ENCODE assay signal across 8 cellular contexts in the genomic region with DNA sequence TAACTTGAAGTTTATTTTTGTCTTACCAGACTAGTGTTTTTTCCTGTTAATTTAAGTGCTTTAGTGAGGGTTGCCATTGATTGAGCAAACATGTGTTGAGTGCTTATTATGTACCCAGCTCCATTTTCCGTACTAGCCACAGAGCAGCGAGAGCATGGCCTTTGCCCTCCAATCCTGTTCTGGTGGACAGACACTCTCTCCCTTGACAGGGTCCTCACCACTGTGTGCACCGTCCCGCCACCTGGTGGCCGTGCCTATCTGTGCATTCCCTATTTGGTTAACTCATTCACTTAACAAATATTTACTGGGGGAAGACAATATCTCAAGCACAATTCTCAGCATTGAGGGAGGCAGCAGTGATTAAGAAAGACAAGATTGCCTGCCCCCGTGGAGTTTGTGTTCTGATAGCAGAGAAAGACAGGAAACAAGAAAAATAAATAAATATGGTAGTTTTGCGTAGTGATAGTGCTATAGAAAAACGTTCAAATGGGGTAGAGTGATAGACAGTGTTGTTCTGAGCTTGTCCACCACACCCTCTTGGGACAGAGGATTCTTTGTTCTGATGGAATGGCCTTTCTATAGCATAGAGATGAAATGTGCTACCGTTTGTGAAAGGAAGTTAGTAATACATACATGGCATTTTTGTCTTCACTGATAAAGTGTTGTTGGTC. TPM values are rescaled to one million over a fixed set of nuclear protein-coding genes. Genes with fewer than 3 reads are reported as not detected.
A peak's percentile ranks its signal among the peaks of the same experiment; 100 is the strongest.
DNase-seq lines count a peak whose midpoint lies in the region; ATAC-seq, FAIRE-seq and TF ChIP-seq lines count a peak whose summit lies in the region.

No MANE protein-coding gene starts in this region.

- no peak overlapping the region for H2AFZ ChIP-seq in mammary epithelial cell (ENCODE audit: low read depth, low read length)

- H3K27me3 Mint-ChIP-seq in stimulated activated memory B cell treated with anti-CD40 and anti-IgM and Interleukin-4, amounts not matched to agents 10 μg/mL and 1 μg/mL and 100 μg/mL, for 72 hours: peaks cover 19% of the 10 kb centered on the region

- H3K4me1 Mint-ChIP-seq in stimulated activated memory B cell treated with anti-CD40 and anti-IgM and Interleukin-4, amounts not matched to agents 10 μg/mL and 1 μg/mL and 100 μg/mL, for 72 hours: peaks cover 5% of the 10 kb centered on the region

- no peaks in the 10 kb centered on the region for H3K36me3 Mint-ChIP-seq in stimulated activated memory B cell treated with anti-CD40 and anti-IgM and Interleukin-4, amounts not matched to agents 10 μg/mL and 1 μg/mL and 100 μg/mL, for 72 hours

- no TSS peak for BruUV-seq in mammary epithelial cell (replicated peaks; lab: Mats Ljungman, UMichigan)

- H3K4me3 ChIP-seq in mammary epithelial cell (replicated peaks in 1 of 3; ENCODE audit: insufficient read depth in 1 of 3, low read depth in 2 of 3, low read length in 3 of 3) (no peak overlapping the region), liver (ENCODE audit: low read depth in 1 of 3, low read length in 3 of 3) (no peak overlapping the region), coronary artery (no peak overlapping the region)

- no peaks in the 10 kb centered on the region for H3K36me3 ChIP-seq in mammary epithelial cell (ENCODE audit: insufficient read depth, low read length)
- H3K36me3 ChIP-seq in liver (ENCODE audit: control insufficient read depth in 4 of 4, insufficient read depth in 3 of 4, low read depth in 1 of 4, low read length in 3 of 4): no peaks in the 10 kb centered on the region

- no peak overlapping the region for H3K27ac Mint-ChIP-seq in stimulated activated memory B cell treated with anti-CD40 and anti-IgM and Interleukin-4, amounts not matched to agents 10 μg/mL and 1 μg/mL and 100 μg/mL, for 72 hours

- WGBS in mammary epithelial cell (ENCODE audit: low coverage, missing lambda C conversion rate): 30% methylated on average over 9 of the region's 9 CpGs
- WGBS in liver: 24% methylated on average over 9 of the region's 9 CpGs

- in situ Hi-C loops in mammary epithelial cell (cut with MboI; ENCODE audit: low sequenced_read_pairs in 2 of 2): loop anchor here in 1 of 2 donors (25.0 kb wide), 2 partner anchors 572 to 798 kb away; no protein-coding TSS in a partner anchor

- DNase-seq in AG09319 (ENCODE audit: extremely low read depth, low read depth) (no peak), GM18507 (ENCODE audit: extremely low spot score, insufficient read length, low read depth) (peak; percentile 36), HK-2 (ENCODE audit: unreplicated experiment) (peak; percentile 45), SW480 (ENCODE audit: low spot score) (peak; percentile 89), mammary epithelial cell (peak; percentile 67), coronary artery (ENCODE audit: low spot score) (no peak)

- peak; percentile 75 to 89 for TF ChIP-seq RAD21 in liver (IDR thresholded peaks at IDR 0.05)

- CTCF ChIA-PET in mammary epithelial cell (lab: Charles Lee; ENCODE audit: low non-redundant PET): interaction anchor here (0.5 to 0.8 kb wide), 3 partner anchors 30 to 802 kb away, joined by 5 to 6 read pairs (median 5); no protein-coding TSS in a partner anchor

- H3K9ac ChIP-seq in mammary epithelial cell (ENCODE audit: insufficient read depth, low read length) (peak overlapping the region; percentile 8), liver (ENCODE audit: low read depth in 1 of 2, low read length in 2 of 2) (no peak overlapping the region)

- peak; percentile 79 for TF ChIP-seq CTCF in AG09319 (IDR thresholded peaks at IDR 0.05; ENCODE audit: low read depth, low read length)
- peak; percentile 86 to 94 for TF ChIP-seq CTCF in mammary epithelial cell (conservative IDR thresholded peaks at IDR 0.05 in 1 of 2, IDR thresholded peaks at IDR 0.05 in 1 of 2; ENCODE audit: extremely low read depth in 1 of 2, insufficient read depth in 1 of 2, low read depth in 1 of 2, low read length in 2 of 2)
- TF ChIP-seq CTCF in liver (IDR thresholded peaks at IDR 0.05; ENCODE audit: low read depth, low read length, missing input control): peak; percentile 75
- TF ChIP-seq CTCF in coronary artery (IDR thresholded peaks at IDR 0.05): no peak

- peaks cover 98% of the 10 kb centered on the region for H3K79me2 ChIP-seq in mammary epithelial cell (ENCODE audit: insufficient read depth, low read length)

- no peak for FAIRE-seq in GM18507 (lab: Jason Lieb, UNC)

- no peak overlapping the region for H3K4me3 Mint-ChIP-seq in stimulated activated memory B cell treated with anti-CD40 and anti-IgM and Interleukin-4, amounts not matched to agents 10 μg/mL and 1 μg/mL and 100 μg/mL, for 72 hours

- no peaks in the 10 kb centered on the region for H3K27me3 ChIP-seq in mammary epithelial cell (ENCODE audit: insufficient read depth, low read length)
- H3K27me3 ChIP-seq in liver (ENCODE audit: control insufficient read depth in 4 of 4, insufficient read depth in 4 of 4, low read length in 3 of 4): peaks cover 0 to 2% (median 0%) of the 10 kb centered on the region in 4 donors

- intact Hi-C loops in mammary epithelial cell (cut with micrococcal nuclease): loop anchor here (1.0 to 10.0 kb wide), 5 partner anchors 10 to 1165 kb away; a partner anchor contains a TSS

- H3K4me1 ChIP-seq in mammary epithelial cell (ENCODE audit: insufficient read depth, low read length) (peaks cover 62% of the 10 kb centered on the region), liver (ENCODE audit: control insufficient read depth in 4 of 4, insufficient read depth in 4 of 4, low read length in 3 of 4) (peaks cover 0 to 3% (median under 1%) of the 10 kb centered on the region in 4 donors)

- dilution Hi-C loops in mammary epithelial cell (cut with HindIII; ENCODE audit: low sequenced_read_pairs): no loop called here

- peak; percentile 59 for ATAC-seq in stimulated activated memory B cell treated with anti-CD40 and anti-IgM and Interleukin-4, amounts not matched to agents 10 μg/mL and 1 μg/mL and 100 μg/mL, for 72 hours

- H3K4me2 ChIP-seq in mammary epithelial cell (ENCODE audit: insufficient read depth, low read depth, low read length): peak overlapping the region; percentile 24

- H3K9me3 ChIP-seq in mammary epithelial cell (replicated peaks; ENCODE audit: insufficient read depth, low read length) (no peaks in the 10 kb centered on the region), liver (ENCODE audit: control insufficient read depth in 4 of 4, low read length in 3 of 4) (no peaks in the 10 kb centered on the region)

- H3K9me3 Mint-ChIP-seq in stimulated activated memory B cell treated with anti-CD40 and anti-IgM and Interleukin-4, amounts not matched to agents 10 μg/mL and 1 μg/mL and 100 μg/mL, for 72 hours: no peaks in the 10 kb centered on the region

- no peaks in the 10 kb centered on the region for H4K20me1 ChIP-seq in mammary epithelial cell (ENCODE audit: insufficient read depth, low read length)

- H3K27ac ChIP-seq in mammary epithelial cell (ENCODE audit: insufficient read depth, low read depth, low read length): peak overlapping the region; percentile 75
- H3K27ac ChIP-seq in liver (ENCODE audit: low read depth in 1 of 2, low read length in 2 of 2): no peak overlapping the region
- H3K27ac ChIP-seq in coronary artery: no peak overlapping the region

TF ChIP-seq in liver, 16 proteins besides CTCF, POLR2A, EP300 and RAD21:
- TF ChIP-seq RXRA (IDR thresholded peaks at IDR 0.05) (peak; percentile 42 to 65), HNF4A (conservative IDR thresholded peaks at IDR 0.05) (peak; percentile 63 to 75), SP1 (IDR thresholded peaks at IDR 0.05) (peak; percentile 61), YY1 (IDR thresholded peaks at IDR 0.05) (peak; percentile 67)
- TF ChIP-seq, protein P1, sequence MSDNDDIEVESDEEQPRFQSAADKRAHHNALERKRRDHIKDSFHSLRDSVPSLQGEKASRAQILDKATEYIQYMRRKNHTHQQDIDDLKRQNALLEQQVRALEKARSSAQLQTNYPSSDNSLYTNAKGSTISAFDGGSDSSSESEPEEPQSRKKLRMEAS (IDR thresholded peaks at IDR 0.05): no peak

RNA-seq across cellular contexts. Expression of a gene that starts 13.0 kb away (rescaled TPM):
- 100 to 1,000 TPM; 141 to 157 TPM for total RNA-seq in mammary epithelial cell
- polyA plus RNA-seq in mammary epithelial cell: 130 TPM
- 141 TPM for polyA minus RNA-seq in mammary epithelial cell
- total RNA-seq in liver: under 1 TPM; 0.42 to 0.75 TPM
- 1 to 10 TPM in 1 of 2 donors, under 1 TPM in 1; 0.21 to 1.5 TPM for polyA plus RNA-seq in liver

Comparison
In these comparisons a context has a peak if more than half of its experiments do, and no peak if none do; other contexts are left out.
1. DNase-seq: peak in GM18507 (single experiment), HK-2 (single experiment), SW480 (single experiment) and mammary epithelial cell (single experiment); none in AG09319 (single experiment) and coronary artery (single experiment).
2. RNA of a gene that starts 13.0 kb away (total RNA-seq): 141 to 157 TPM in mammary epithelial cell; 0.42 to 0.75 TPM in liver; every median in the first group is over 10 times any median in the second.